In genomic region chr10:103889121-103889720, GRCh38 we compare ENCODE assay signal across 12 cellular contexts. TPM values are rescaled to one million over a fixed set of nuclear protein-coding genes. Genes with fewer than 3 reads are reported as not detected.
A peak's percentile ranks its signal among the peaks of the same experiment; 100 is the strongest.
DNase-seq lines count a peak whose midpoint lies in the region; ATAC-seq, FAIRE-seq and TF ChIP-seq lines count a peak whose summit lies in the region.
"Had no signal": no experiment of that assay in that cellular context is flagged by ENCODE, and none has a peak within 500 bp of the region (broad histone marks: within the 10 kb centered on the region; RNA-seq: fewer than 3 reads in every experiment).

No MANE protein-coding gene starts in this region.

- intact Hi-C loops in right lobe of liver (cut with DNase I) = no loop called here
- intact Hi-C loops in HepG2 (cut with micrococcal nuclease; ENCODE audit: unreplicated experiment) = loop anchor here (5.0 kb wide), 1 partner anchor 93 kb away; no protein-coding TSS in a partner anchor
- intact Hi-C loops in colonic mucosa (cut with DNase I) = loop anchor here (10.0 kb wide), 1 partner anchor 316 kb away; no protein-coding TSS in a partner anchor

- H4K20me1 ChIP-seq in HepG2 (ENCODE audit: insufficient read depth, low read length) (no peaks in the 10 kb centered on the region), osteoblast (ENCODE audit: insufficient read depth, low read length) (no peaks in the 10 kb centered on the region), GM23338 (replicated peaks; ENCODE audit: insufficient read depth) (no peaks in the 10 kb centered on the region)

- H3K27me3 ChIP-seq in right lobe of liver (no peaks in the 10 kb centered on the region), HepG2 (ENCODE audit: control insufficient read depth in 1 of 2, insufficient read depth in 2 of 2, low read length in 2 of 2) (no peaks in the 10 kb centered on the region), colonic mucosa (no peaks in the 10 kb centered on the region), osteoblast (ENCODE audit: insufficient read depth, low read length) (no peaks in the 10 kb centered on the region), GM23338 (ENCODE audit: insufficient read depth) (no peaks in the 10 kb centered on the region)

- peaks cover 9% of the 10 kb centered on the region for H3K27me3 Mint-ChIP-seq in GM23338 (ENCODE audit: insufficient read depth, low read depth, poor library complexity)

- H3K4me3 Mint-ChIP-seq in GM23338 = no peak overlapping the region
- H3K4me3 Mint-ChIP-seq: CD8-positive, alpha-beta T cell had no signal

- H3K4me1 ChIP-seq in right lobe of liver (peaks cover 0 to 18% (median 0%) of the 10 kb centered on the region in 4 donors), HepG2 (ENCODE audit: insufficient read depth, low read length) (peaks cover 30% of the 10 kb centered on the region), colonic mucosa (peaks cover 5% of the 10 kb centered on the region), osteoblast (ENCODE audit: insufficient read depth, low read length) (peaks cover 36% of the 10 kb centered on the region), GM23338 (ENCODE audit: insufficient read depth) (no peaks in the 10 kb centered on the region)

- H3K79me2 ChIP-seq in HepG2 (ENCODE audit: insufficient read depth, low read length) = no peaks in the 10 kb centered on the region
- no peaks in the 10 kb centered on the region for H3K79me2 ChIP-seq in osteoblast (ENCODE audit: insufficient read depth, low read length)
- H3K79me2 ChIP-seq in GM23338 (replicated peaks; ENCODE audit: insufficient read depth) = no peaks in the 10 kb centered on the region

- no peak for FAIRE-seq in HepG2 (lab: Jason Lieb, UNC)

- H2AFZ ChIP-seq in HepG2 (ENCODE audit: low read length) (no peak overlapping the region), osteoblast (ENCODE audit: low read length) (no peak overlapping the region), GM23338 (no peak overlapping the region)

- no peaks in the 10 kb centered on the region for H3K9me2 ChIP-seq in GM23338 (ENCODE audit: insufficient read depth)

- no peaks in the 10 kb centered on the region for H3K9me3 Mint-ChIP-seq in GM23338
- H3K9me3 Mint-ChIP-seq: CD8-positive, alpha-beta T cell had no signal

- H3F3A ChIP-seq in GM23338 (replicated peaks; ENCODE audit: low read depth) = no peaks in the 10 kb centered on the region

- H3K4me3 ChIP-seq in right lobe of liver = no peak overlapping the region
- no peak overlapping the region for H3K4me3 ChIP-seq in HepG2 (replicated peaks in 1 of 3; ENCODE audit: insufficient read depth in 1 of 3, low read depth in 2 of 3, low read length in 3 of 3)
- no peak overlapping the region for H3K4me3 ChIP-seq in colonic mucosa
- H3K4me3 ChIP-seq in osteoblast (ENCODE audit: insufficient read depth, low read length) = no peak overlapping the region
- H3K4me3 ChIP-seq in GM23338 = no peak overlapping the region
- H3K4me3 ChIP-seq: GM23248, K562 had no signal

- in situ Hi-C loops in HepG2 (cut with HindIII; ENCODE audit: extremely low pct_ligation_motif_present, low pct_unique_long_range_greater_than_20kb) = loop anchor here (5.0 kb wide), 1 partner anchor 233 kb away; the partner anchor contains the start of gene SFR1

- CTCF ChIA-PET in HepG2 (lab: Yijun Ruan, JAX; ENCODE audit: low intra/inter-chr PET ratio, low total read pairs) = interaction anchor here (1.5 kb wide), 1 partner anchor 33 kb away, joined by 3 read pairs; no protein-coding TSS in a partner anchor

- no peak for DNase-seq in right lobe of liver
- DNase-seq in HepG2 (ENCODE audit: low spot score) = no peak
- no peak for DNase-seq in colonic mucosa
- no peak for DNase-seq in osteoblast (ENCODE audit: insufficient read length, low spot score, missing footprints)
- DNase-seq in NCI-H2171 treated with DMSO at 0.1 percent for 48 hours (lab: John Stamatoyannopoulos, UW) = no peak
- no peak for DNase-seq in GM23338 (ENCODE audit: low spot score)
- DNase-seq in HuH-7.5 (ENCODE audit: low spot score) = no peak
- DNase-seq: CD8-positive, alpha-beta T cell; dermis blood vessel endothelial cell; GM23248 had no signal

- TF ChIP-seq CTCF in right lobe of liver (IDR thresholded peaks at IDR 0.05) (no peak), HepG2 (CRISPR knock-in tag; IDR thresholded peaks at IDR 0.05) (no peak), colonic mucosa (IDR thresholded peaks at IDR 0.05) (no peak), osteoblast (IDR thresholded peaks at IDR 0.05; ENCODE audit: extremely low read depth, low read depth, low read length) (no peak), GM23338 (conservative IDR thresholded peaks at IDR 0.05; ENCODE audit: low read depth in 2 of 2) (no peak)

- no peaks in the 10 kb centered on the region for H3K36me3 Mint-ChIP-seq in GM23338 (ENCODE audit: low read depth)

- WGBS in right lobe of liver (ENCODE audit: insufficient coverage, low coverage, low lambda C conversion rate, missing lambda C conversion rate) = 42% methylated on average over 2 of the region's 2 CpGs
- 90% methylated on average over 2 of the region's 2 CpGs for WGBS in HepG2 (ENCODE audit: low lambda C conversion rate)

- H3K27ac Mint-ChIP-seq in GM23338 = no peak overlapping the region

- BruUV-seq in HepG2 (replicated peaks; lab: Mats Ljungman, UMichigan) = no TSS peak

- H3K36me3 ChIP-seq in right lobe of liver (peaks cover 0 to 18% (median 0%) of the 10 kb centered on the region in 4 donors), HepG2 (replicated peaks in 1 of 2; ENCODE audit: control insufficient read depth in 1 of 2, insufficient read depth in 2 of 2, low read length in 2 of 2) (peaks cover 5 to 9% of the 10 kb centered on the region in 2 experiments; a peak in 3 of 5 replicates), colonic mucosa (no peaks in the 10 kb centered on the region), osteoblast (ENCODE audit: insufficient read depth, low read length) (peaks cover 27% of the 10 kb centered on the region), GM23338 (ENCODE audit: insufficient read depth) (peaks cover 6% of the 10 kb centered on the region; the same call in 1 of the 2 replicates)

- ATAC-seq in right lobe of liver (peak in 1 of 4 donors; percentile 53), HepG2 (no peak), GM23338 (no peak), GM18907 (IDR thresholded peaks at IDR 0.05; ENCODE audit: unreplicated experiment) (no peak)

- peaks cover 5% of the 10 kb centered on the region for H3K4me1 Mint-ChIP-seq in GM23338

- H3K9ac ChIP-seq in HepG2 (ENCODE audit: insufficient read depth, low read depth, low read length) (no peak overlapping the region), colonic mucosa (ENCODE audit: low read depth in 2 of 2, low read length in 2 of 2) (peak overlapping the region; percentile 41 to 80)
- H3K9ac ChIP-seq: GM23248 had no signal

- no peak for TF ChIP-seq EP300 in HepG2 (IDR thresholded peaks at IDR 0.05; ENCODE audit: low read depth in 2 of 2, low read length in 2 of 2)
- no peak for TF ChIP-seq EP300 in HepG2 (CRISPR knock-in tag; IDR thresholded peaks at IDR 0.05; ENCODE audit: borderline replicate concordance)

- no peak for TF ChIP-seq POLR2A in right lobe of liver (IDR thresholded peaks at IDR 0.05)
- TF ChIP-seq POLR2A in HepG2 (IDR thresholded peaks at IDR 0.05; ENCODE audit: insufficient read depth in 1 of 2, low read depth in 2 of 2, low read length in 2 of 2) = no peak

- no peak for TF ChIP-seq RAD21 in HepG2 (CRISPR knock-in tag; IDR thresholded peaks at IDR 0.05)

- H3K4me2 ChIP-seq in HepG2 (ENCODE audit: low read depth, low read length) (no peak overlapping the region), osteoblast (ENCODE audit: insufficient read depth, low read length) (no peak overlapping the region), GM23338 (no peak overlapping the region)

- H3K9me3 ChIP-seq in right lobe of liver = no peaks in the 10 kb centered on the region
- H3K9me3 ChIP-seq in HepG2 (ENCODE audit: low read length) = no peaks in the 10 kb centered on the region
- H3K9me3 ChIP-seq in colonic mucosa = no peaks in the 10 kb centered on the region
- H3K9me3 ChIP-seq in osteoblast (ENCODE audit: low read depth, low read length) = no peaks in the 10 kb centered on the region

- POLR2A ChIA-PET in HepG2 (lab: Yijun Ruan, JAX) = no interaction called here

- H3K27ac ChIP-seq in right lobe of liver (peak overlapping the region in 2 of 3 donors; percentile 10 to 46), HepG2 (ENCODE audit: extremely low read length, insufficient read depth, low read length) (no peak overlapping the region), colonic mucosa (peak overlapping the region; percentile 73), osteoblast (ENCODE audit: low read depth, low read length) (peak overlapping the region; percentile 73), GM23338 (ENCODE audit: low read depth) (no peak overlapping the region)

RNA-seq across cellular contexts. Expression of gene STN1, which starts 28.8 kb away (rescaled TPM):
- total RNA-seq in right lobe of liver (10 to 100 TPM in 2 of 6 experiments, 1 to 10 TPM in 4; 6.1 to 13.3 (median 6.6) TPM), HepG2 (2016; rRNA removed; fragmentation: Illumina TruSeq; extraction: Trizol) (22.7 and 27.7 TPM in 2 replicates), colonic mucosa (10 to 100 TPM; 16.6 to 18.3 TPM), osteoblast (20.6 and 28.9 TPM in 2 replicates)
- 24.8 and 40.6 TPM in 2 replicates for total RNA-seq in HepG2 (2016; cell fraction: cytosol; rRNA removed; fragmentation: Illumina TruSeq; extraction: Trizol; ENCODE audit: low read depth)
- 23.6 and 24.6 TPM in 2 replicates for total RNA-seq in HepG2 (2016; cell fraction: insoluble cytoplasmic fraction; rRNA removed; fragmentation: Illumina TruSeq; extraction: Trizol)
- 43.8 and 49.6 TPM in 2 replicates for total RNA-seq in HepG2 (2016; cell fraction: membrane; rRNA removed; fragmentation: Illumina TruSeq; extraction: Trizol)
- 10.8 and 12.6 TPM in 2 replicates for total RNA-seq in HepG2 (2016; cell fraction: nucleus; rRNA removed; fragmentation: Illumina TruSeq; extraction: Trizol)
- polyA plus RNA-seq in HepG2 (2011; rRNA removed) (17.6 and 19.9 TPM in 2 replicates), GM23338 (2016; fragmentation: Nextera tagmentation; extraction: Ambion mirVana) (6.7 and 7.2 TPM in 2 replicates)
- 15.3 and 18.7 TPM in 2 replicates for polyA plus RNA-seq in HepG2 (2011; cell fraction: cytosol; rRNA removed)
- polyA plus RNA-seq in HepG2 (2011; cell fraction: nucleus; rRNA removed) = 7.9 and 9.7 TPM in 2 replicates
- 14.9 and 15.6 TPM in 2 replicates for polyA plus RNA-seq in HepG2 (2012)
- polyA plus RNA-seq in HepG2 (2016; cell fraction: cytosol; fragmentation: Illumina TruSeq; extraction: Trizol; ENCODE audit: low read depth) = 29.4 and 42.1 TPM in 2 replicates
- 21.3 and 22.4 TPM in 2 replicates for polyA plus RNA-seq in HepG2 (2016; cell fraction: insoluble cytoplasmic fraction; fragmentation: Illumina TruSeq; extraction: Trizol; ENCODE audit: low read depth)
- 32.1 and 40.0 TPM in 2 replicates for polyA plus RNA-seq in HepG2 (2016; cell fraction: membrane; fragmentation: Illumina TruSeq; extraction: Trizol; ENCODE audit: low read depth)
- 10.7 and 14.3 TPM in 2 replicates for polyA plus RNA-seq in HepG2 (2016; cell fraction: nucleus; fragmentation: Illumina TruSeq; extraction: Trizol; ENCODE audit: insufficient read depth, low read depth)
- 5.9 and 12.3 TPM in 2 replicates for polyA minus RNA-seq in HepG2 (2011; rRNA and poly(A)+ RNA removed; ENCODE audit: low replicate concordance)
- polyA minus RNA-seq in HepG2 (2011; cell fraction: cytosol; rRNA and poly(A)+ RNA removed) = 6.5 and 7.4 TPM in 2 replicates
- 9.8 and 14.5 TPM in 2 replicates for polyA minus RNA-seq in HepG2 (2011; cell fraction: nucleus; rRNA and poly(A)+ RNA removed)
- total RNA-seq in GM23338 (2014; rRNA removed; shearing (Covaris generic)) = 11.3 and 13.9 TPM in 2 replicates

RNA-seq across cellular contexts. Expression of gene SH3PXD2A, which starts 33.8 kb away (rescaled TPM):
- total RNA-seq in right lobe of liver (10 to 100 TPM in 3 of 6 experiments, 1 to 10 TPM in 3; 3.0 to 38.3 (median 10.0) TPM), HepG2 (2016; rRNA removed; fragmentation: Illumina TruSeq; extraction: Trizol) (11.3 and 11.9 TPM in 2 replicates), colonic mucosa (10 to 100 TPM; 37.5 to 40.8 TPM), osteoblast (27.7 and 29.0 TPM in 2 replicates)
- 4.0 and 4.5 TPM in 2 replicates for total RNA-seq in HepG2 (2016; cell fraction: cytosol; rRNA removed; fragmentation: Illumina TruSeq; extraction: Trizol; ENCODE audit: low read depth)
- 9.8 and 11.8 TPM in 2 replicates for total RNA-seq in HepG2 (2016; cell fraction: insoluble cytoplasmic fraction; rRNA removed; fragmentation: Illumina TruSeq; extraction: Trizol)
- total RNA-seq in HepG2 (2016; cell fraction: membrane; rRNA removed; fragmentation: Illumina TruSeq; extraction: Trizol) = 5.9 and 6.1 TPM in 2 replicates
- 16.3 and 19.2 TPM in 2 replicates for total RNA-seq in HepG2 (2016; cell fraction: nucleus; rRNA removed; fragmentation: Illumina TruSeq; extraction: Trizol)
- polyA plus RNA-seq in HepG2 (2011; rRNA removed) (11.1 and 12.3 TPM in 2 replicates), GM23338 (2016; fragmentation: Nextera tagmentation; extraction: Ambion mirVana) (1.8 and 1.9 TPM in 2 replicates)
- 6.6 and 7.4 TPM in 2 replicates for polyA plus RNA-seq in HepG2 (2011; cell fraction: cytosol; rRNA removed)
- polyA plus RNA-seq in HepG2 (2011; cell fraction: nucleus; rRNA removed) = 57.1 and 64.0 TPM in 2 replicates
- 17.1 and 19.3 TPM in 2 replicates for polyA plus RNA-seq in HepG2 (2012)
- 0.71 and 0.86 TPM in 2 replicates for polyA plus RNA-seq in HepG2 (2016; cell fraction: cytosol; fragmentation: Illumina TruSeq; extraction: Trizol; ENCODE audit: low read depth)
- 12.9 and 16.7 TPM in 2 replicates for polyA plus RNA-seq in HepG2 (2016; cell fraction: insoluble cytoplasmic fraction; fragmentation: Illumina TruSeq; extraction: Trizol; ENCODE audit: low read depth)
- 3.4 and 3.5 TPM in 2 replicates for polyA plus RNA-seq in HepG2 (2016; cell fraction: membrane; fragmentation: Illumina TruSeq; extraction: Trizol; ENCODE audit: low read depth)
- 64.6 and 72.1 TPM in 2 replicates for polyA plus RNA-seq in HepG2 (2016; cell fraction: nucleus; fragmentation: Illumina TruSeq; extraction: Trizol; ENCODE audit: insufficient read depth, low read depth)
- 15.4 and 19.2 TPM in 2 replicates for polyA minus RNA-seq in HepG2 (2011; rRNA and poly(A)+ RNA removed; ENCODE audit: low replicate concordance)
- polyA minus RNA-seq in HepG2 (2011; cell fraction: cytosol; rRNA and poly(A)+ RNA removed) = 13.5 and 14.3 TPM in 2 replicates
- polyA minus RNA-seq in HepG2 (2011; cell fraction: nucleus; rRNA and poly(A)+ RNA removed) = 19.7 and 22.9 TPM in 2 replicates
- total RNA-seq in GM23338 (2014; rRNA removed; shearing (Covaris generic)) = 4.6 and 5.0 TPM in 2 replicates

Comparison
In these comparisons a context has a peak if more than half of its experiments do, and no peak if none do; other contexts are left out.
1. H3K27ac ChIP-seq: peak in right lobe of liver (2 of 3), colonic mucosa (single experiment) and osteoblast (single experiment); none in HepG2 (single experiment) and GM23338 (single experiment).
2. intact Hi-C loops: an anchor here in HepG2 (5.0 kb wide) and colonic mucosa (10.0 kb wide); none called in right lobe of liver.